ENCODE assay signal across 8 cellular contexts in genomic region chr11:3854660-3854976, GRCh38. TPM values are rescaled to one million over a fixed set of nuclear protein-coding genes. Genes with fewer than 3 reads are reported as not detected.
A peak's percentile ranks its signal among the peaks of the same experiment; 100 is the strongest.
DNase-seq lines count a peak whose midpoint lies in the region; ATAC-seq, FAIRE-seq and TF ChIP-seq lines count a peak whose summit lies in the region.

No MANE protein-coding gene starts in this region.

- H3K27me3 Mint-ChIP-seq in T-helper 2 cell treated with Interferon-gamma antibody and Interleukin-4, amounts not matched to agents 5 μg/mL and 100 μg/mL, for 36 hours (ENCODE audit: low read depth) = no peaks in the 10 kb centered on the region
- H3K27me3 Mint-ChIP-seq in activated CD8-positive, alpha-beta T cell treated with anti-CD3 and anti-CD28 coated beads for 36 hours = no peaks in the 10 kb centered on the region

- no peak for TF ChIP-seq POLR2A in suprapubic skin (IDR thresholded peaks at IDR 0.05)

- H3K4me3 ChIP-seq in kidney (ENCODE audit: low read length in 2 of 2) (peak overlapping the region in 1 of 2 donors; percentile 82), suprapubic skin (peak overlapping the region; percentile 80)

- no peak for FAIRE-seq in kidney (lab: Jason Lieb, UNC)

- CTCF ChIA-PET in activated CD8-positive, alpha-beta T cell treated with anti-CD3 and anti-CD28 coated beads for 36 hours (lab: Charles Lee) = interaction anchor here (0.6 to 26.5 kb wide), 60 partner anchors 13 to 250 kb away, joined by 3 to 775 read pairs (median 6); partner anchors contain the start of genes PGAP2, RHOG and RRM1

- intact Hi-C loops in activated CD8-positive, alpha-beta T cell treated with anti-CD3 and anti-CD28 coated beads for 36 hours (cut with micrococcal nuclease) = loop anchor here (5.0 kb wide), 1 partner anchor 133 kb away; no protein-coding TSS in a partner anchor
- intact Hi-C loops in kidney (cut with DNase I) = loop anchor here (5.0 kb wide), 1 partner anchor 218 kb away; no protein-coding TSS in a partner anchor

- ATAC-seq in activated CD8-positive, alpha-beta T cell treated with anti-CD3 and anti-CD28 coated beads for 36 hours = no peak

- no peaks in the 10 kb centered on the region for H3K27me3 ChIP-seq in suprapubic skin

- TF ChIP-seq EP300 in suprapubic skin (IDR thresholded peaks at IDR 0.05) = no peak

- H3K9me3 ChIP-seq in kidney (ENCODE audit: control insufficient read depth in 1 of 2, low read length in 2 of 2) (no peaks in the 10 kb centered on the region), suprapubic skin (no peaks in the 10 kb centered on the region)

- TF ChIP-seq CTCF in activated CD8-positive, alpha-beta T cell treated with anti-CD3 and anti-CD28 coated beads for 36 hours (IDR thresholded peaks at IDR 0.05) = no peak
- no peak for TF ChIP-seq CTCF in kidney (IDR thresholded peaks at IDR 0.05; ENCODE audit: borderline replicate concordance, extremely low read depth, insufficient read depth)
- no peak for TF ChIP-seq CTCF in suprapubic skin (IDR thresholded peaks at IDR 0.05)

- peaks cover 48% of the 10 kb centered on the region for H3K4me1 Mint-ChIP-seq in T-helper 2 cell treated with Interferon-gamma antibody and Interleukin-4, amounts not matched to agents 5 μg/mL and 100 μg/mL, for 36 hours (ENCODE audit: low read depth)
- peaks cover 54% of the 10 kb centered on the region for H3K4me1 Mint-ChIP-seq in activated CD8-positive, alpha-beta T cell treated with anti-CD3 and anti-CD28 coated beads for 36 hours (ENCODE audit: low read depth)

- POLR2A ChIA-PET in activated CD8-positive, alpha-beta T cell treated with anti-CD3 and anti-CD28 coated beads for 36 hours (lab: Charles Lee) = interaction anchor here (0.7 to 8.9 kb wide), 39 partner anchors 9 to 241 kb away, joined by 3 to 216 read pairs (median 5); partner anchors contain the start of gene RHOG

- peak overlapping the region; percentile 97 for H3K4me3 Mint-ChIP-seq in T-helper 2 cell treated with Interferon-gamma antibody and Interleukin-4, amounts not matched to agents 5 μg/mL and 100 μg/mL, for 36 hours
- peak overlapping the region; percentile 87 for H3K4me3 Mint-ChIP-seq in activated CD8-positive, alpha-beta T cell treated with anti-CD3 and anti-CD28 coated beads for 36 hours

- no peaks in the 10 kb centered on the region for H3K36me3 ChIP-seq in kidney (ENCODE audit: control insufficient read depth in 1 of 2, insufficient read depth in 2 of 2, low read length in 2 of 2)
- H3K36me3 ChIP-seq in suprapubic skin = no peaks in the 10 kb centered on the region

- H3K9me3 Mint-ChIP-seq in T-helper 2 cell treated with Interferon-gamma antibody and Interleukin-4, amounts not matched to agents 5 μg/mL and 100 μg/mL, for 36 hours = no peaks in the 10 kb centered on the region
- no peaks in the 10 kb centered on the region for H3K9me3 Mint-ChIP-seq in activated CD8-positive, alpha-beta T cell treated with anti-CD3 and anti-CD28 coated beads for 36 hours

- peak overlapping the region; percentile 27 to 73 for H3K9ac ChIP-seq in kidney (ENCODE audit: low read length in 2 of 2)

- H3K27ac ChIP-seq in kidney (ENCODE audit: low read depth in 2 of 2, low read length in 2 of 2) (peak overlapping the region in 1 of 2 donors; percentile 0), suprapubic skin (peak overlapping the region; percentile 97)

- 22% methylated on average over 4 of the region's 7 CpGs for WGBS in suprapubic skin

- H3K36me3 Mint-ChIP-seq in T-helper 2 cell treated with Interferon-gamma antibody and Interleukin-4, amounts not matched to agents 5 μg/mL and 100 μg/mL, for 36 hours (ENCODE audit: low read depth) = peaks cover 15% of the 10 kb centered on the region
- peaks cover 22% of the 10 kb centered on the region for H3K36me3 Mint-ChIP-seq in activated CD8-positive, alpha-beta T cell treated with anti-CD3 and anti-CD28 coated beads for 36 hours (ENCODE audit: low read depth)

- H3K4me1 ChIP-seq in kidney (ENCODE audit: control insufficient read depth in 1 of 2, insufficient read depth in 1 of 2, low read depth in 1 of 2, low read length in 2 of 2) (peaks cover 15 to 25% of the 10 kb centered on the region in 2 donors), suprapubic skin (peaks cover 54% of the 10 kb centered on the region)

- H3K27ac Mint-ChIP-seq in T-helper 2 cell treated with Interferon-gamma antibody and Interleukin-4, amounts not matched to agents 5 μg/mL and 100 μg/mL, for 36 hours = peak overlapping the region; percentile 99
- H3K27ac Mint-ChIP-seq in activated CD8-positive, alpha-beta T cell treated with anti-CD3 and anti-CD28 coated beads for 36 hours = peak overlapping the region; percentile 98

- no peak for DNase-seq in T-helper 2 cell treated with Interferon-gamma antibody and Interleukin-4, amounts not matched to agents 5 μg/mL and 100 μg/mL, for 36 hours (ENCODE audit: low spot score)
- DNase-seq in T-helper 2 cell (no peak), kidney (no peak), suprapubic skin (ENCODE audit: low spot score in 2 of 2) (no peak), NCI-H526 treated with DMSO at 0.1 percent for 48 hours (lab: John Stamatoyannopoulos, UW) (no peak), NCI-H2029 treated with DMSO at 0.1 percent for 48 hours (lab: John Stamatoyannopoulos, UW) (no peak), cortex of kidney (lab: John Stamatoyannopoulos, UW) (no peak)
- DNase-seq in activated CD8-positive, alpha-beta T cell treated with anti-CD3 and anti-CD28 coated beads for 36 hours = no peak

RNA-seq across cellular contexts. Expression of gene STIM1, which starts 0.8 kb away (rescaled TPM):
- 10 to 100 TPM; 60.8 to 61.4 TPM for total RNA-seq in activated CD8-positive, alpha-beta T cell treated with anti-CD3 and anti-CD28 coated beads for 36 hours
- total RNA-seq in kidney (68.0 TPM), suprapubic skin (10 to 100 TPM; 58.4 to 70.2 (median 60.9) TPM)
- polyA plus RNA-seq in kidney (ENCODE audit: insufficient read depth, low read depth, low replicate concordance) = 15.7 TPM

RNA-seq across cellular contexts. Expression of gene RHOG, which starts 13.9 kb away (rescaled TPM):
- 100 to 1,000 TPM; 176 to 188 TPM for total RNA-seq in activated CD8-positive, alpha-beta T cell treated with anti-CD3 and anti-CD28 coated beads for 36 hours
- total RNA-seq in kidney = 56.0 TPM
- 43.1 TPM for polyA plus RNA-seq in kidney (ENCODE audit: insufficient read depth, low read depth, low replicate concordance)
- total RNA-seq in suprapubic skin = 10 to 100 TPM; 36.6 to 47.3 (median 39.3) TPM

RNA-seq across cellular contexts. Expression of gene PGAP2, which starts 46.3 kb away (rescaled TPM):
- total RNA-seq in activated CD8-positive, alpha-beta T cell treated with anti-CD3 and anti-CD28 coated beads for 36 hours = 10 to 100 TPM; 33.1 to 36.7 TPM
- 19.5 TPM for total RNA-seq in kidney
- polyA plus RNA-seq in kidney (ENCODE audit: insufficient read depth, low read depth, low replicate concordance) = 17.5 TPM
- total RNA-seq in suprapubic skin = 10 to 100 TPM; 55.4 to 81.2 (median 66.7) TPM

RNA-seq across cellular contexts. Expression of gene NUP98, which starts 57.3 kb away (rescaled TPM):
- 10 to 100 TPM; 88.4 to 89.9 TPM for total RNA-seq in activated CD8-positive, alpha-beta T cell treated with anti-CD3 and anti-CD28 coated beads for 36 hours
- total RNA-seq in kidney (67.6 TPM), suprapubic skin (100 to 1,000 TPM in 3 of 4 donors, 10 to 100 TPM in 1; 91.5 to 122 (median 115) TPM)
- polyA plus RNA-seq in kidney (ENCODE audit: insufficient read depth, low read depth, low replicate concordance) = 23.8 TPM
